ENCODE assay signal across 1 cellular context in genomic region chr3:71035886-71036285, GRCh38.
TF ChIP-seq lines count a peak whose summit lies in the region.

No MANE protein-coding gene starts in this region.

TF ChIP-seq in SK-N-SH, 30 proteins besides CTCF, POLR2A, EP300 and RAD21 (continued from another document):
- TF ChIP-seq REST (IDR thresholded peaks at IDR 0.05; ENCODE audit: low read depth, low read length) (no peak), IRF3 (IDR thresholded peaks at IDR 0.05; ENCODE audit: low read depth, low read length) (no peak), FOSL2 (IDR thresholded peaks at IDR 0.05; ENCODE audit: borderline replicate concordance, low read depth) (no peak)
